11 cellular contexts compared by ENCODE assay signal in the genomic region with DNA sequence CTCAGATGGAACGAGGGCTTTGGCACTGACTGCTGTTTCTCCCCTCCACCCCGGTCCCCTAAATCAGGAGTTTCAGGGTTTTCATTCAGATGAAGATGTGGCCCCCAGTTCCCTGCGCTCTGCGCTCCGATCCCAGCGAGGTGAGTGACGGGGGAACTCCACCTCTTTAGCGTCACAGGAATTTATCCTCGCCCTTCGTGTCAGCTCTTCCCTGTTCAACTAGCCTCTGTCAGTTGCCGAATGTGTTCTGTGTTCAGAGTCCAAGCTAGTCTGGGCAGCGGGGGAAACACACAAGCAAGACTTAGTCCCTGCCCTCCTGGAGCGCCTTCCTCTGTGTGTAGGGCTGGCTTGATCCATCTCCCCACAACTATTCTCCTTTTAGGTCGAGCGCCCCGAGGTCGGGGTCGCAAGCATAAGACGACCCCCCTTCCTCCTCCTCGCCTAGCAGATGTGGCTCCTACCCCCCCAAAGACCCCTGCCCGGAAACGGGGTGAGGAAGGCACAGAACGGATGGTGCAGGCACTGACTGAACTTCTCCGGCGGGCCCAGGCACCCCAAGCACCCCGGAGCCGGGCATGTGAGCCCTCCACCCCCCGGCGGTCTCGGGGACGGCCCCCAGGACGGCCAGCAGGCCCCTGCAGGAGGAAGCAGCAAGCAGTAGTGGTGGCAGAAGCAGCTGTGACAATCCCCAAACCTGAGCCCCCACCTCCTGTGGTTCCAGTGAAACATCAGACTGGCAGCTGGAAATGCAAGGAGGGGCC. TPM values are rescaled to one million over a fixed set of nuclear protein-coding genes. Genes with fewer than 3 reads are reported as not detected.
DNase-seq lines count a peak whose midpoint lies in the region; ATAC-seq, FAIRE-seq and TF ChIP-seq lines count a peak whose summit lies in the region.
"Had no signal": no experiment of that assay in that cellular context is flagged by ENCODE, and none has a peak within 500 bp of the region (broad histone marks: within the 10 kb centered on the region; RNA-seq: fewer than 3 reads in every experiment).

No MANE protein-coding gene starts in this region.

- ATAC-seq in heart right ventricle, result no peak
- ATAC-seq in activated naive CD8-positive, alpha-beta T cell treated with anti-CD3 and anti-CD28 coated beads, Interleukin-2, amount 10 ng/mL, durations not matched to agents 7 days and 5 days (ENCODE audit: low read depth), result no peak
- no peak for ATAC-seq in HG03280 (IDR thresholded peaks at IDR 0.05; ENCODE audit: unreplicated experiment)

- H3K27me3 ChIP-seq in cardiac muscle cell (no peaks in the 10 kb centered on the region), heart right ventricle (no peaks in the 10 kb centered on the region)

- peak overlapping the region; percentile 97 for H3K4me3 Mint-ChIP-seq in activated naive CD8-positive, alpha-beta T cell treated with anti-CD3 and anti-CD28 coated beads, Interleukin-2, amount 10 ng/mL, durations not matched to agents 7 days and 5 days
- peak overlapping the region; percentile 93 for H3K4me3 Mint-ChIP-seq in type B pancreatic cell

- intact Hi-C loops in heart right ventricle (cut with DNase I) (loop anchor here in 7 of 10 donors (2.0 to 10.0 kb wide), 7 partner anchors 25 to 207 kb away; partner anchors contain the start of genes TMEM147 (in 4 of the 7), DMKN (in 1 of the 7), PSENEN (in 1 of the 7) and U2AF1L4 (in 1 of the 7)), kidney (cut with DNase I) (no loop called here)

- H3K9ac ChIP-seq in kidney (ENCODE audit: low read length in 2 of 2), result peak overlapping the region; percentile 56 to 85

- peak overlapping the region; percentile 87 for H3K4me3 ChIP-seq in cardiac muscle cell
- H3K4me3 ChIP-seq in heart right ventricle, result peak overlapping the region in 4 of 10 donors; percentile 68 to 98 (median 84)
- peak overlapping the region; percentile 66 to 81 for H3K4me3 ChIP-seq in kidney (ENCODE audit: low read length in 2 of 2)

- peaks cover 15% of the 10 kb centered on the region for H3K36me3 Mint-ChIP-seq in activated naive CD8-positive, alpha-beta T cell treated with anti-CD3 and anti-CD28 coated beads, Interleukin-2, amount 10 ng/mL, durations not matched to agents 7 days and 5 days
- H3K36me3 Mint-ChIP-seq in type B pancreatic cell, result no peaks in the 10 kb centered on the region

- POLR2A ChIA-PET in activated naive CD8-positive, alpha-beta T cell treated with anti-CD3 and anti-CD28 coated beads, Interleukin-2, amount 10 ng/mL, durations not matched to agents 7 days and 5 days (lab: Charles Lee), result interaction anchor here (0.5 to 3.3 kb wide), 11 partner anchors 17 to 363 kb away, joined by 3 to 32 read pairs (median 7); partner anchors contain the start of genes COX6B1, HAUS5, HSPB6 and IGFLR1

- TF ChIP-seq CTCF in cardiac muscle cell (IDR thresholded peaks at IDR 0.05; ENCODE audit: low read depth, low read length) (no peak), heart right ventricle (IDR thresholded peaks at IDR 0.05) (no peak), kidney (IDR thresholded peaks at IDR 0.05; ENCODE audit: borderline replicate concordance, extremely low read depth, insufficient read depth) (no peak), type B pancreatic cell (conservative IDR thresholded peaks at IDR 0.05) (no peak)

- H3K4me1 Mint-ChIP-seq in activated naive CD8-positive, alpha-beta T cell treated with anti-CD3 and anti-CD28 coated beads, Interleukin-2, amount 10 ng/mL, durations not matched to agents 7 days and 5 days, result peaks cover 26% of the 10 kb centered on the region
- H3K4me1 Mint-ChIP-seq in type B pancreatic cell (ENCODE audit: unreplicated experiment), result peaks cover 13% of the 10 kb centered on the region

- DNase-seq in cardiac muscle cell (ENCODE audit: low read depth in 1 of 2, low spot score in 1 of 2) (no peak), heart right ventricle (no peak), kidney (peak; percentile 76), type B pancreatic cell (ENCODE audit: extremely low spot score, unreplicated experiment) (no peak), activated gamma-delta T cell treated with Interleukin-2 at 50 U/mL for 16 hours (no peak), midbrain (lab: John Stamatoyannopoulos, UW) (no peak)
- DNase-seq in activated naive CD8-positive, alpha-beta T cell treated with anti-CD3 and anti-CD28 coated beads, Interleukin-2, amount 10 ng/mL, durations not matched to agents 7 days and 5 days, result no peak
- DNase-seq: DMS153, NCI-H446 had no signal

- H3K9me3 ChIP-seq in cardiac muscle cell (ENCODE audit: low read depth), result no peaks in the 10 kb centered on the region
- no peaks in the 10 kb centered on the region for H3K9me3 ChIP-seq in heart right ventricle
- no peaks in the 10 kb centered on the region for H3K9me3 ChIP-seq in kidney (ENCODE audit: control insufficient read depth in 1 of 2, low read length in 2 of 2)

- peaks cover 29% of the 10 kb centered on the region for H3K36me3 ChIP-seq in cardiac muscle cell
- peaks cover 0 to 52% (median 33%) of the 10 kb centered on the region in 9 donors for H3K36me3 ChIP-seq in heart right ventricle
- H3K36me3 ChIP-seq in kidney (ENCODE audit: control insufficient read depth in 1 of 2, insufficient read depth in 2 of 2, low read length in 2 of 2), result peaks cover 17 to 36% of the 10 kb centered on the region in 2 donors

- H3K4me1 ChIP-seq in cardiac muscle cell (ENCODE audit: low read depth), result peaks cover 6% of the 10 kb centered on the region
- peaks cover 6 to 34% (median 27%) of the 10 kb centered on the region in 9 donors for H3K4me1 ChIP-seq in heart right ventricle
- peaks cover 0 to 15% of the 10 kb centered on the region in 2 donors for H3K4me1 ChIP-seq in kidney (ENCODE audit: control insufficient read depth in 1 of 2, insufficient read depth in 1 of 2, low read depth in 1 of 2, low read length in 2 of 2)

- H3K27ac Mint-ChIP-seq in activated naive CD8-positive, alpha-beta T cell treated with anti-CD3 and anti-CD28 coated beads, Interleukin-2, amount 10 ng/mL, durations not matched to agents 7 days and 5 days, result peak overlapping the region; percentile 92
- H3K27ac Mint-ChIP-seq in type B pancreatic cell, result peak overlapping the region; percentile 82

- no peaks in the 10 kb centered on the region for H3K27me3 Mint-ChIP-seq in activated naive CD8-positive, alpha-beta T cell treated with anti-CD3 and anti-CD28 coated beads, Interleukin-2, amount 10 ng/mL, durations not matched to agents 7 days and 5 days
- no peaks in the 10 kb centered on the region for H3K27me3 Mint-ChIP-seq in type B pancreatic cell

- no peaks in the 10 kb centered on the region for H3K9me3 Mint-ChIP-seq in activated naive CD8-positive, alpha-beta T cell treated with anti-CD3 and anti-CD28 coated beads, Interleukin-2, amount 10 ng/mL, durations not matched to agents 7 days and 5 days
- no peaks in the 10 kb centered on the region for H3K9me3 Mint-ChIP-seq in type B pancreatic cell

- WGBS in heart right ventricle, 2 donors, result 84 to 87% methylated on average over 32 of the region's 32 CpGs

- no peak for FAIRE-seq in kidney (lab: Jason Lieb, UNC)

- H3K27ac ChIP-seq in cardiac muscle cell (peak overlapping the region; percentile 96), heart right ventricle (peak overlapping the region in 3 of 10 donors; percentile 23 to 93 (median 23)), kidney (ENCODE audit: low read depth in 2 of 2, low read length in 2 of 2) (peak overlapping the region in 1 of 2 donors; percentile 6)

RNA-seq across cellular contexts. Expression of gene KMT2B, which starts 1.8 kb away (rescaled TPM):
- total RNA-seq in cardiac muscle cell (18.2 and 38.1 TPM in 2 replicates), heart right ventricle (10 to 100 TPM; 10.8 to 19.2 (median 14.6) TPM), kidney (40.8 TPM), type B pancreatic cell (ENCODE audit: low replicate concordance) (52.3 and 55.4 TPM in 2 replicates)
- polyA plus RNA-seq in cardiac muscle cell (8.9 and 11.9 TPM in 2 replicates), heart right ventricle (10 to 100 TPM; 15.0 to 28.7 TPM), kidney (ENCODE audit: insufficient read depth, low read depth, low replicate concordance) (14.8 TPM)
- total RNA-seq in activated naive CD8-positive, alpha-beta T cell treated with anti-CD3 and anti-CD28 coated beads, Interleukin-2, amount 10 ng/mL, durations not matched to agents 7 days and 5 days, result 10 to 100 TPM; 74.6 to 75.9 TPM

RNA-seq across cellular contexts. Expression of gene ZBTB32, which starts 15.2 kb away (rescaled TPM):
- not detected in 2 replicates for total RNA-seq in cardiac muscle cell
- 0.53 and 0.59 TPM in 2 replicates for polyA plus RNA-seq in cardiac muscle cell
- under 1 TPM in 1 of 10 donors, not detected in 9; 0.12 TPM for total RNA-seq in heart right ventricle
- under 1 TPM in 1 of 2 donors, not detected in 1; 0.03 TPM for polyA plus RNA-seq in heart right ventricle
- 10 to 100 TPM; 24.5 to 33.6 TPM for total RNA-seq in activated naive CD8-positive, alpha-beta T cell treated with anti-CD3 and anti-CD28 coated beads, Interleukin-2, amount 10 ng/mL, durations not matched to agents 7 days and 5 days
- 1.8 TPM for total RNA-seq in kidney
- polyA plus RNA-seq in kidney (ENCODE audit: insufficient read depth, low read depth, low replicate concordance), result not detected
- total RNA-seq in type B pancreatic cell (ENCODE audit: low replicate concordance), result not detected in 2 replicates
- total RNA-seq: lung microvascular endothelial cell had no signal

RNA-seq across cellular contexts. Expression of gene IGFLR1, which starts 22.7 kb away (rescaled TPM):
- 1.5 and 2.6 TPM in 2 replicates for total RNA-seq in cardiac muscle cell
- polyA plus RNA-seq in cardiac muscle cell, result 2.4 and 5.5 TPM in 2 replicates
- total RNA-seq in heart right ventricle, result 10 to 100 TPM in 1 of 10 donors, 1 to 10 TPM in 9; 1.1 to 17.1 (median 2.3) TPM
- polyA plus RNA-seq in heart right ventricle, result 10 to 100 TPM in 1 of 2 donors, 1 to 10 TPM in 1; 6.6 to 13.3 TPM
- 10 to 100 TPM; 63.0 to 63.4 TPM for total RNA-seq in activated naive CD8-positive, alpha-beta T cell treated with anti-CD3 and anti-CD28 coated beads, Interleukin-2, amount 10 ng/mL, durations not matched to agents 7 days and 5 days
- 22.3 TPM for total RNA-seq in kidney
- polyA plus RNA-seq in kidney (ENCODE audit: insufficient read depth, low read depth, low replicate concordance), result 26.0 TPM
- total RNA-seq in type B pancreatic cell (ENCODE audit: low replicate concordance), result 1.5 and 3.8 TPM in 2 replicates

RNA-seq across cellular contexts. Expression of gene U2AF1L4, which starts 25.6 kb away (rescaled TPM):
- total RNA-seq in cardiac muscle cell (30.3 and 40.2 TPM in 2 replicates), heart right ventricle (10 to 100 TPM; 17.4 to 35.1 (median 20.3) TPM), kidney (27.4 TPM), type B pancreatic cell (ENCODE audit: low replicate concordance) (22.2 and 25.4 TPM in 2 replicates)
- polyA plus RNA-seq in cardiac muscle cell (45.5 and 61.7 TPM in 2 replicates), heart right ventricle (10 to 100 TPM; 11.5 to 57.7 TPM), kidney (ENCODE audit: insufficient read depth, low read depth, low replicate concordance) (47.7 TPM)
- 10 to 100 TPM; 31.9 to 33.1 TPM for total RNA-seq in activated naive CD8-positive, alpha-beta T cell treated with anti-CD3 and anti-CD28 coated beads, Interleukin-2, amount 10 ng/mL, durations not matched to agents 7 days and 5 days

RNA-seq across cellular contexts. Expression of gene PSENEN, which starts 25.9 kb away (rescaled TPM):
- total RNA-seq in cardiac muscle cell (43.7 and 65.4 TPM in 2 replicates), heart right ventricle (10 to 100 TPM; 34.8 to 70.7 (median 44.9) TPM), kidney (84.0 TPM), type B pancreatic cell (ENCODE audit: low replicate concordance) (74.2 and 85.4 TPM in 2 replicates)
- polyA plus RNA-seq in cardiac muscle cell (158 and 173 TPM in 2 replicates), heart right ventricle (100 to 1,000 TPM in 1 of 2 donors, 10 to 100 TPM in 1; 69.3 to 149 TPM), kidney (ENCODE audit: insufficient read depth, low read depth, low replicate concordance) (185 TPM)
- 10 to 100 TPM; 35.7 to 36.3 TPM for total RNA-seq in activated naive CD8-positive, alpha-beta T cell treated with anti-CD3 and anti-CD28 coated beads, Interleukin-2, amount 10 ng/mL, durations not matched to agents 7 days and 5 days
